ENCODE assay signal across 1 cellular context in genomic region chr1:159207774-159208459, GRCh38.
A peak's percentile ranks its signal among the peaks of the same experiment; 100 is the strongest.
TF ChIP-seq lines count a peak whose summit lies in the region.

No MANE protein-coding gene starts in this region.

TF ChIP-seq in K562, 482 proteins besides CTCF, POLR2A, EP300 and RAD21 (continued from another document):
- TF ChIP-seq USF2 (CRISPR knock-in tag; IDR thresholded peaks at IDR 0.05) (no peak), BACH1 (tag; IDR thresholded peaks at IDR 0.05) (no peak), ZNF146 (CRISPR knock-in tag; IDR thresholded peaks at IDR 0.05; ENCODE audit: unreplicated experiment) (no peak), XRCC3 (IDR thresholded peaks at IDR 0.05) (no peak), RUNX1 (IDR thresholded peaks at IDR 0.05; ENCODE audit: low read depth) (no peak), ZNF668 (CRISPR knock-in tag; IDR thresholded peaks at IDR 0.05) (no peak), ID3 (CRISPR knock-in tag; IDR thresholded peaks at IDR 0.05) (no peak), ID3 (tag; IDR thresholded peaks at IDR 0.05) (no peak), NKRF (IDR thresholded peaks at IDR 0.05; ENCODE audit: borderline replicate concordance) (no peak), VEZF1 (CRISPR knock-in tag; IDR thresholded peaks at IDR 0.05) (peak; percentile 44; the same call in 1 of the 2 replicates), TFAP4 (CRISPR knock-in tag; IDR thresholded peaks at IDR 0.05; ENCODE audit: borderline replicate concordance) (no peak), ZNF316 (IDR thresholded peaks at IDR 0.05) (no peak), TCF15 (CRISPR knock-in tag; IDR thresholded peaks at IDR 0.05) (no peak), SMAD3 (CRISPR knock-in tag; conservative IDR thresholded peaks at IDR 0.05) (no peak), ARNT (IDR thresholded peaks at IDR 0.05) (no peak), ZNF41 (CRISPR knock-in tag; conservative IDR thresholded peaks at IDR 0.05) (no peak), EHMT2 (IDR thresholded peaks at IDR 0.05) (peak; percentile 73), ZNF212 (CRISPR knock-in tag; IDR thresholded peaks at IDR 0.05) (no peak), LARP7 (IDR thresholded peaks at IDR 0.05) (no peak), HMBOX1 (IDR thresholded peaks at IDR 0.05) (no peak), CREB1 (IDR thresholded peaks at IDR 0.05) (no peak), CREB1 (CRISPR knock-in tag; IDR thresholded peaks at IDR 0.05) (no peak), CLOCK (CRISPR knock-in tag; IDR thresholded peaks at IDR 0.05; ENCODE audit: borderline replicate concordance) (no peak), TAF1 (IDR thresholded peaks at IDR 0.05; ENCODE audit: control insufficient read depth, extremely low read depth, insufficient read depth, low read length, severe bottlenecking) (no peak), ARID1B (IDR thresholded peaks at IDR 0.05) (no peak), ZBTB33 (CRISPR knock-in tag; IDR thresholded peaks at IDR 0.05) (no peak), CREB3 (tag; conservative IDR thresholded peaks at IDR 0.05; ENCODE audit: low read depth) (no peak), RBM25 (IDR thresholded peaks at IDR 0.05; ENCODE audit: low read depth, low read length, severe bottlenecking) (no peak)
